In genomic region chr12:103933237-103933636, GRCh38 we compare ENCODE assay signal across 1 cellular context.
TF ChIP-seq lines count a peak whose summit lies in the region.

No MANE protein-coding gene starts in this region.

TF ChIP-seq in IMR-90, 13 proteins besides CTCF, POLR2A, EP300 and RAD21:
- peak; percentile 79 for TF ChIP-seq USF2 (IDR thresholded peaks at IDR 0.05; ENCODE audit: low read depth, low read length)
- no peak for TF ChIP-seq MAFK (IDR thresholded peaks at IDR 0.05; ENCODE audit: low read depth, low read length)
- no peak for TF ChIP-seq CHD1 (IDR thresholded peaks at IDR 0.05; ENCODE audit: low read depth, low read length)
